ENCODE assay signal across 12 cellular contexts in the genomic region with DNA sequence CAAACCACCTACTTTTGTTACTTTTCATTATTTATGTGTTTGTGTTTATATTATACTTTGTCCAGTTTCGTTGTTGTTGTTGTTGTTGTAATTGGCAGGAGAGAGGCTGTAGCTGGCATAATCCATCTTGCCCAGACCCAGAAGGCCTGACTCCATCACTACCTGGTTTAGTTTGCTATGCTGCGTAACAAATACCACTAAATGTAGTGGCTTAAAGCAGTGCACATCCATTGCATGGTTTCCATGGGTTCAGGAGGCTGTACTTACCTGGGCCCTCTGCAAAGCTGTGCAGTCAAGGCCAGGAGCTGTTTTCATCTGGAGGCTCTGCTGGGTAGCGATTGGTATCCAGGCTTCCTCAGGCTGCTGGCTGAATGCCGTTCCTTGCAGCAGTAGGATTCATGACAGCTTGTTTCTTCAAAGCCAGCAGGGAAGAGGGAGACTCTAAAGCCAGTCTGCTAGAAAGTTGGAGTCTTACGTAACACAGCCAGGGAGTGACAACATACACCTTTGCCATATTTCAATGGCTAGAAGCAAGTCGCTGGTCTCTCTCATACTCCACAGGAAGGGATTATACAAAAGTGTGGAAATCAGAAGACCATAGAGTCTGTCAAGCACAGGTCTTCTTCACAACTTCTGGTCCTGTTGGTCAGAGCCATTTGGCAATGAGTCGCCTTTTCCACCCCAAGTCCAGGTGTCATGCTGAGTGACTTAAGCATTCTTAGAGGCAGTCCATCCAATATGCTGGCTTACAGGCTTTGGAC. TPM values are rescaled to one million over a fixed set of nuclear protein-coding genes. Genes with fewer than 3 reads are reported as not detected.
DNase-seq lines count a peak whose midpoint lies in the region; ATAC-seq, FAIRE-seq and TF ChIP-seq lines count a peak whose summit lies in the region.
"Had no signal": no experiment of that assay in that cellular context is flagged by ENCODE, and none has a peak within 500 bp of the region (broad histone marks: within the 10 kb centered on the region; RNA-seq: fewer than 3 reads in every experiment).

No MANE protein-coding gene starts in this region.

- H3K36me3 ChIP-seq in heart left ventricle, result peaks cover 0 to 8% (median 0%) of the 10 kb centered on the region in 9 donors
- peaks cover 2% of the 10 kb centered on the region for H3K36me3 ChIP-seq in upper lobe of right lung
- no peaks in the 10 kb centered on the region for H3K36me3 ChIP-seq in pancreas

- TF ChIP-seq CTCF in heart left ventricle (IDR thresholded peaks at IDR 0.05) (no peak), upper lobe of right lung (IDR thresholded peaks at IDR 0.05) (no peak), pancreas (IDR thresholded peaks at IDR 0.05) (no peak)

- no peak for FAIRE-seq in pancreas (lab: Jason Lieb, UNC)
- FAIRE-seq: endometrium had no signal

- H3K4me3 ChIP-seq in right cardiac atrium (ENCODE audit: low read length), result no peak overlapping the region
- H3K4me3 ChIP-seq in heart left ventricle, result no peak overlapping the region
- H3K4me3 ChIP-seq in upper lobe of right lung, result no peak overlapping the region
- H3K4me3 ChIP-seq in pancreas, result no peak overlapping the region

- peak in 1 of 2 donors; percentile 23 for ATAC-seq in right cardiac atrium
- no peak for ATAC-seq in heart left ventricle
- peak; percentile 47 for ATAC-seq in upper lobe of right lung
- ATAC-seq in pancreas, result no peak
- ATAC-seq in GM21786 (IDR thresholded peaks at IDR 0.05; ENCODE audit: unreplicated experiment), result no peak

- no peaks in the 10 kb centered on the region for H3K9me3 ChIP-seq in right cardiac atrium (ENCODE audit: control insufficient read depth, low read length)
- H3K9me3 ChIP-seq in heart left ventricle, result no peaks in the 10 kb centered on the region
- H3K9me3 ChIP-seq in upper lobe of right lung, result no peaks in the 10 kb centered on the region
- H3K9me3 ChIP-seq in pancreas, result no peaks in the 10 kb centered on the region

- DNase-seq in right cardiac atrium (no peak), heart left ventricle (no peak), SKM-1 (lab: John Stamatoyannopoulos, UW; ENCODE audit: unreplicated experiment) (peak; percentile 40), fibroblast of peridontal ligament (ENCODE audit: extremely low read depth) (peak; percentile 13), upper lobe of right lung (no peak), pancreas (no peak)
- DNase-seq in activated naive CD4-positive, alpha-beta T cell treated with anti-CD3 and anti-CD28 coated beads, Interleukin-2, amount 50 U/mL, for 16 hours, result no peak
- DNase-seq: amygdala; NCI-H69; stimulated activated CD4-positive, alpha-beta T cell treated with anti-CD3 and anti-CD28 coated beads, Interleukin-1b, Interleukin-23, amount 100 ng/mL, for 48 hours had no signal

- intact Hi-C loops in right cardiac atrium (cut with DNase I) (no loop called here), heart left ventricle (cut with DNase I) (loop anchor here in 6 of 10 donors (5.0 kb wide), 2 partner anchors 37 to 42 kb away; partner anchors contain the start of gene TNRC6C (in 1 of the 6)), upper lobe of right lung (cut with DNase I) (no loop called here), pancreas (cut with DNase I) (loop anchor here in 1 of 3 donors (10.0 kb wide), 1 partner anchor 75 kb away; no protein-coding TSS in a partner anchor)

- no peak for TF ChIP-seq POLR2A in heart left ventricle (IDR thresholded peaks at IDR 0.05)

- H3K27ac ChIP-seq in right cardiac atrium (ENCODE audit: low read length) (peak overlapping the region; percentile 48), heart left ventricle (peak overlapping the region in 1 of 12 donors; percentile 28), upper lobe of right lung (no peak overlapping the region), pancreas (no peak overlapping the region)

- H3K27me3 ChIP-seq in right cardiac atrium (ENCODE audit: control insufficient read depth, insufficient read depth) (no peaks in the 10 kb centered on the region), heart left ventricle (no peaks in the 10 kb centered on the region), upper lobe of right lung (no peaks in the 10 kb centered on the region), pancreas (no peaks in the 10 kb centered on the region)

- 89% methylated on average over 7 of the region's 7 CpGs for WGBS in right cardiac atrium
- 92 to 98% (median 95%) methylated on average over 7 of the region's 7 CpGs for WGBS in heart left ventricle, 4 donors
- WGBS in pancreas, 2 donors, result 95 to 98% methylated on average over 7 of the region's 7 CpGs

- H3K4me1 ChIP-seq in right cardiac atrium (ENCODE audit: control insufficient read depth, insufficient read depth, low read length) (peaks cover 13% of the 10 kb centered on the region), heart left ventricle (peaks cover 0 to 66% (median 42%) of the 10 kb centered on the region in 12 donors), upper lobe of right lung (peaks cover 39% of the 10 kb centered on the region), pancreas (peaks cover 4 to 7% (median 4%) of the 10 kb centered on the region in 3 donors)

RNA-seq across cellular contexts. Expression of gene TNRC6C, which starts 41.1 kb away (rescaled TPM):
- 10 to 100 TPM; 23.1 to 32.8 (median 25.6) TPM for total RNA-seq in right cardiac atrium
- 8.6 TPM for polyA plus RNA-seq in right cardiac atrium
- 10 to 100 TPM; 11.1 to 24.7 (median 21.4) TPM for total RNA-seq in heart left ventricle
- 10 to 100 TPM in 1 of 2 donors, 1 to 10 TPM in 1; 7.7 to 12.1 TPM for polyA plus RNA-seq in heart left ventricle
- 21.7 TPM for total RNA-seq in upper lobe of right lung
- total RNA-seq in pancreas, result 10 to 100 TPM in 3 of 6 donors, 1 to 10 TPM in 3; 7.0 to 15.5 (median 9.1) TPM
- 1 to 10 TPM; 4.0 to 7.3 TPM for polyA plus RNA-seq in pancreas

Comparison
In these comparisons a context has a peak if more than half of its experiments do, and no peak if none do; other contexts are left out.
1. intact Hi-C loops: an anchor here in heart left ventricle (5.0 kb wide); none called in right cardiac atrium and upper lobe of right lung.
2. DNase-seq: peak in SKM-1 (single experiment) and fibroblast of peridontal ligament (single experiment); none in right cardiac atrium (0 of 3), heart left ventricle (0 of 5), upper lobe of right lung (single experiment), pancreas (0 of 6) and activated naive CD4-positive, alpha-beta T cell treated with anti-CD3 and anti-CD28 coated beads, Interleukin-2, amount 50 U/mL, for 16 hours (single experiment).